8 cellular contexts compared by ENCODE assay signal in the genomic region with DNA sequence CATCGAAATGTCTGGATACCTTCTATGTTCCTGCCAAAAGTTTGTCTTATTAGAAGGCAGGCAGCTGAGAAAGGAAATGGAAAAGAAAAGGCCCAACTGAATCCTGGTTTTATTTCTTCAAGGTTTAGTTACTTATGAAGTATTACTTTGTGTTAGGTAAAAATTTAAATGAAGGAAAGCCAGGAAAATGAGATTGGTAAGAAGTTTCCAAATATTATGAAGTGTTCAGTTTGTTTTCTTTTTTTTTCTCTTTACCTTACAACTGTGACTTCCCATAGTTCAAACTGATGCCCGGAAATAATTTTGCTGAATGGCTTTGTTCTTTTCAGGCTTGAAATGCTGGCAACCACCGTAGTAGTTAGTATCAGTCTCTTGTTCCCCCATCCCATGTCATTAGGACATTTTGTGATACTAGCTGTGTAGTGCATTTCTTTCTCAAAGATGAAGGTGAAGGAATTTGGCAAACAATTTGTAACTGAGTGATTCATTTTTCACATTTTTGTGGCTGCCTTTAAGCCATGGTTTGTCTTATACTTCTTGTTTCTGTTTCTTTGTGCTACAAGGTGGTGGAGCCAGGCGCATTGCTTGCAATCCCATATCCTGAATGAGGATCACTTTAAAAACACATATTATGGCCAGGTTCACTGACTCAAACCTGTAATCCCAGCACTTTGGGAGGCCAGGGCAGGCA. TPM values are rescaled to one million over a fixed set of nuclear protein-coding genes. Genes with fewer than 3 reads are reported as not detected.
DNase-seq lines count a peak whose midpoint lies in the region; ATAC-seq and TF ChIP-seq lines count a peak whose summit lies in the region.

No MANE protein-coding gene starts in this region.

- no peaks in the 10 kb centered on the region; the same call in 1 of the 2 replicates for H3K27me3 Mint-ChIP-seq in HFFc6 (ENCODE audit: insufficient read depth)

- DNase-seq in HFFc6 (peak; percentile 66), fibroblast of the aortic adventitia (ENCODE audit: low read depth) (peak; percentile 82), OCI-LY7 (ENCODE audit: low spot score) (no peak), A673 (ENCODE audit: low spot score) (no peak), omental fat pad (ENCODE audit: low spot score) (no peak), NCI-H1417 treated with DMSO at 0.1 percent for 48 hours (lab: John Stamatoyannopoulos, UW) (no peak)

- intact Hi-C loops in OCI-LY7 (cut with micrococcal nuclease; ENCODE audit: unreplicated experiment) = no loop called here
- intact Hi-C loops in A673 (cut with micrococcal nuclease; ENCODE audit: unreplicated experiment) = no loop called here

- POLR2A ChIA-PET in OCI-LY7 (lab: Charles Lee) (no interaction called here), A673 (lab: Charles Lee; ENCODE audit: low non-redundant PET) (no interaction called here)

- no peaks in the 10 kb centered on the region for H3K9me3 Mint-ChIP-seq in HFFc6

- H3K4me2 ChIP-seq in OCI-LY3 (ENCODE audit: low read length) (peak overlapping the region; percentile 45), OCI-LY7 (ENCODE audit: low read length) (no peak overlapping the region)

- no peak overlapping the region for H3K9ac ChIP-seq in OCI-LY3 (ENCODE audit: low read length)

- BruUV-seq in OCI-LY7 (replicated peaks; lab: Mats Ljungman, UMichigan) = no TSS peak
- BruUV-seq in A673 (replicated peaks; lab: Mats Ljungman, UMichigan) = no TSS peak

- H3K36me3 ChIP-seq in OCI-LY3 (replicated peaks; ENCODE audit: low read depth, low read length) (peaks cover 6% of the 10 kb centered on the region), OCI-LY7 (ENCODE audit: insufficient read depth, low read length) (no peaks in the 10 kb centered on the region), A673 (ENCODE audit: insufficient read depth, low read length, poor library complexity, severe bottlenecking) (no peaks in the 10 kb centered on the region)

- 0 out of 2 replicates have a peak, but pooled peaks cover 11% of the 10 kb centered on the region for H3K36me3 Mint-ChIP-seq in HFFc6 (ENCODE audit: low read depth)

- no peaks in the 10 kb centered on the region for H3K9me2 ChIP-seq in OCI-LY7 (ENCODE audit: insufficient read depth, low read length)

- peaks cover 53% of the 10 kb centered on the region for H3K4me1 Mint-ChIP-seq in HFFc6 (ENCODE audit: low read depth)

- no peak for TF ChIP-seq CTCF in HFFc6 (IDR thresholded peaks at IDR 0.05)
- no peak for TF ChIP-seq CTCF in OCI-LY3 (IDR thresholded peaks at IDR 0.05; ENCODE audit: low read depth, low read length)
- TF ChIP-seq CTCF in fibroblast of the aortic adventitia (IDR thresholded peaks at IDR 0.05; ENCODE audit: insufficient read depth, low read length) = no peak
- TF ChIP-seq CTCF in OCI-LY7 (conservative IDR thresholded peaks at IDR 0.05; ENCODE audit: low read length) = no peak
- no peak for TF ChIP-seq CTCF in A673 (conservative IDR thresholded peaks at IDR 0.05; ENCODE audit: low read depth, low read length)
- no peak for TF ChIP-seq CTCF in omental fat pad (IDR thresholded peaks at IDR 0.05)

- peaks cover 8% of the 10 kb centered on the region; the same call in 1 of the 2 replicates for H3K79me2 ChIP-seq in OCI-LY3 (ENCODE audit: low read length)
- no peaks in the 10 kb centered on the region for H3K79me2 ChIP-seq in OCI-LY7 (ENCODE audit: insufficient read depth, low read depth, low read length)

- H3K27me3 ChIP-seq in OCI-LY3 (ENCODE audit: low read depth, low read length) (no peaks in the 10 kb centered on the region), A673 (replicated peaks; ENCODE audit: insufficient read depth, low read depth, low read length, poor library complexity) (no peaks in the 10 kb centered on the region)

- peaks cover 32% of the 10 kb centered on the region for H3K4me1 ChIP-seq in OCI-LY3 (ENCODE audit: low read length)
- no peaks in the 10 kb centered on the region for H3K4me1 ChIP-seq in OCI-LY7 (ENCODE audit: insufficient read depth, low read length, poor library complexity, severe bottlenecking)
- H3K4me1 ChIP-seq in A673 (ENCODE audit: insufficient read depth, low read length, poor library complexity, severe bottlenecking) = no peaks in the 10 kb centered on the region

- CTCF ChIA-PET in OCI-LY7 (lab: Charles Lee; ENCODE audit: unreplicated experiment) (no interaction called here), A673 (lab: Charles Lee) (no interaction called here)

- ATAC-seq in GM18502 (IDR thresholded peaks at IDR 0.05; ENCODE audit: poor library complexity, unreplicated experiment) (peak; percentile 86), omental fat pad (ENCODE audit: low FRiP score) (no peak)

- peaks cover 29% of the 10 kb centered on the region for H4K20me1 ChIP-seq in OCI-LY3 (ENCODE audit: insufficient read depth, low read length)
- H4K20me1 ChIP-seq in OCI-LY7 (ENCODE audit: insufficient read depth, low read length) = no peaks in the 10 kb centered on the region

- peak overlapping the region; percentile 16 for H3K4me3 Mint-ChIP-seq in HFFc6

- H3K27ac ChIP-seq in OCI-LY3 (ENCODE audit: low read length) = no peak overlapping the region
- H3K27ac ChIP-seq in OCI-LY7 (ENCODE audit: low read depth, low read length, poor library complexity, severe bottlenecking) = no peak overlapping the region
- no peak overlapping the region for H3K27ac ChIP-seq in A673 (ENCODE audit: low read depth, low read length, poor library complexity, severe bottlenecking)

- H3K9me3 ChIP-seq in OCI-LY3 (ENCODE audit: insufficient read depth, low read length) (no peaks in the 10 kb centered on the region), OCI-LY7 (ENCODE audit: low read length) (no peaks in the 10 kb centered on the region), A673 (ENCODE audit: low read depth, low read length, poor library complexity, severe bottlenecking) (no peaks in the 10 kb centered on the region)

- H3K4me3 ChIP-seq in OCI-LY3 (ENCODE audit: low read length) (peak overlapping the region; percentile 30; the same call in 1 of the 2 replicates), fibroblast of the aortic adventitia (ENCODE audit: low read depth, low read length) (peak overlapping the region; percentile 6), OCI-LY7 (ENCODE audit: low read depth, low read length, poor library complexity, severe bottlenecking) (no peak overlapping the region), A673 (ENCODE audit: low read depth, low read length, poor library complexity, severe bottlenecking) (no peak overlapping the region)

- H2AFZ ChIP-seq in OCI-LY3 (ENCODE audit: low read depth, low read length) (no peak overlapping the region), OCI-LY7 (ENCODE audit: low read length) (no peak overlapping the region)

- H3K27ac Mint-ChIP-seq in HFFc6 = peak overlapping the region; percentile 59

RNA-seq across cellular contexts. Expression of gene GPD2, which starts 40.5 kb away (rescaled TPM):
- 10 to 100 TPM; 44.4 to 69.8 (median 55.7) TPM for total RNA-seq in HFFc6 (2021; fragmentation: NEBNext Ultra II Directional; extraction: Animal tissue kit (Norgen Biotek cat#: 25700))
- 59.3 and 89.7 TPM in 2 replicates for total RNA-seq in fibroblast of the aortic adventitia (ENCODE audit: low replicate concordance)
- total RNA-seq in OCI-LY7 (2014; rRNA removed; shearing (Covaris generic)) = 6.6 and 6.9 TPM in 2 replicates
- total RNA-seq in OCI-LY7 (2022) = 20.2 and 22.9 TPM in 2 replicates
- 33.9 and 39.4 TPM in 2 replicates for total RNA-seq in A673 (2021)
- 10 to 100 TPM; 38.7 to 62.9 (median 40.7) TPM for total RNA-seq in omental fat pad

Comparison
In these comparisons a context has a peak if more than half of its experiments do, and no peak if none do; other contexts are left out.
1. DNase-seq: peak in HFFc6 (single experiment) and fibroblast of the aortic adventitia (single experiment); none in OCI-LY7 (single experiment), A673 (single experiment), omental fat pad (single experiment) and NCI-H1417 treated with DMSO at 0.1 percent for 48 hours (single experiment).
2. H3K4me3 ChIP-seq: peak in OCI-LY3 (single experiment) and fibroblast of the aortic adventitia (single experiment); none in OCI-LY7 (single experiment) and A673 (single experiment).